ENCODE assay signal across 7 cellular contexts in the genomic region with DNA sequence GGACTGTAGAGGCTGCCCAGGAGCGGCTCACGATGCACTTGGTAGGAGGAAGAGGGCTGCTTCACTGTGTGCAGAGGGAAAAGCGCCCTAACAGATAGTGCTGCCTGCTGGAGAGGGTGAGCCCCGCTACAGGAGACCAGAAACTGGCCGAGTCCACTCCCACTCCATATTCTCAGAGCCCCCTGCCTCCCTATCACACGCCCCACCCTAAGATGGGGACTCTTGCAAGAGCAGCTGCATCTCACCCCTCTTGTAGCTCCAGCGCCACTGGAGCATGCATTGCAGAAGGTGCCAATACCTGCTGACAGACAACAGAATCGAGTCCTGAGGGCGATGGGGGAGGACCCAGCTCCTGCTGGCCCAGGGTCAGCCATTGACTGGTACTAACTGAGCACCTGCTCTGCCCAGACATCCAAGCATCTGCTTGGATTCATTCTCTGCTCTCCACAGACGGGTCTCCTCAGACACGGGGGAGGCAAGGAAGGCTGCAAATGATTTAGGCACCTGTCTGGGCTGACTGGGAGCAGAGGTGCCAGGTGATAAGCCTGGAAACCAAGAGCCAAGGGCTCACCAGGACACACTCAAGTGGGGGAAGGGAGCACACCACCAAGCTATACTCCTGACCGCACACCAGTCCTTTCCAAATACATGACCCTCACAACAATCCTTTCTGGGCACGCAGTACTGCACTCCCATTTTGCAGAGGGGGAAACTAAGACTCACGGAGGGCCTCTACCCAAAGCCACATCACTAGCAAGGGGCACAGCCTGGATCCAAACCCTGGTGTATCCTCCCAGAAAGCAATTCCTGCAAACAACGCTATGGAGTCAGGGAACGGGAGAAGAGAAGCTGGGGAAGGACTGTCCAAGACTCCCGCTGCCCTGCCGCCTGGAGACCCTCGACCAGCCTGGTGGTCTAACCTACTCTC. TPM values are rescaled to one million over a fixed set of nuclear protein-coding genes. Genes with fewer than 3 reads are reported as not detected.
DNase-seq lines count a peak whose midpoint lies in the region; ATAC-seq lines count a peak whose summit lies in the region.

No MANE protein-coding gene starts in this region.

- H3K36me3 Mint-ChIP-seq in activated CD4-positive, alpha-beta memory T cell treated with anti-CD3 and anti-CD28 coated beads, Interleukin-2, amount 10 ng/mL, durations not matched to agents 7 days and 5 days (ENCODE audit: low read depth): no peaks in the 10 kb centered on the region

- H3K9me3 ChIP-seq in HUES6 (ENCODE audit: control insufficient read depth, insufficient read depth, low read depth, low read length) (no peaks in the 10 kb centered on the region), iPS-15b (ENCODE audit: control insufficient read depth, insufficient read depth, low read length) (no peaks in the 10 kb centered on the region)

- H3K27ac ChIP-seq in HUES6 (ENCODE audit: low read depth, low read length): no peak overlapping the region

- H3K4me1 ChIP-seq in HUES6 (ENCODE audit: control insufficient read depth, insufficient read depth, low read length): peaks cover 32% of the 10 kb centered on the region
- H3K4me1 ChIP-seq in iPS-15b (ENCODE audit: control insufficient read depth, insufficient read depth, low read length): peaks cover 17% of the 10 kb centered on the region

- no peaks in the 10 kb centered on the region for H3K9me3 Mint-ChIP-seq in activated CD4-positive, alpha-beta memory T cell treated with anti-CD3 and anti-CD28 coated beads, Interleukin-2, amount 10 ng/mL, durations not matched to agents 7 days and 5 days

- H3K4me3 ChIP-seq in HUES6 (ENCODE audit: low read depth, low read length) (peak overlapping the region; percentile 97), iPS-15b (ENCODE audit: low read depth, low read length) (peak overlapping the region; percentile 95)

- H3K9ac ChIP-seq in HUES6 (ENCODE audit: low read length) (peak overlapping the region; percentile 75), iPS-15b (ENCODE audit: low read depth, low read length) (peak overlapping the region; percentile 65)

- CTCF ChIA-PET in activated CD4-positive, alpha-beta memory T cell treated with anti-CD3 and anti-CD28 coated beads, Interleukin-2, amount 10 ng/mL, durations not matched to agents 7 days and 5 days (lab: Charles Lee): no interaction called here

- peak overlapping the region; percentile 93 for H3K4me3 Mint-ChIP-seq in activated CD4-positive, alpha-beta memory T cell treated with anti-CD3 and anti-CD28 coated beads, Interleukin-2, amount 10 ng/mL, durations not matched to agents 7 days and 5 days

- no peak for DNase-seq in activated CD4-positive, alpha-beta memory T cell treated with anti-CD3 and anti-CD28 coated beads, Interleukin-2, amount 10 ng/mL, durations not matched to agents 7 days and 5 days
- DNase-seq in stimulated activated naive CD8-positive, alpha-beta T cell treated with anti-CD3 and anti-CD28 coated beads, Interleukin-15, Interleukin-2, amounts not matched to agents 100 U/mL and 50 U/mL, for 24 hours: peak; percentile 22
- DNase-seq in SW480 (ENCODE audit: low spot score): no peak

- H3K36me3 ChIP-seq in HUES6 (ENCODE audit: control insufficient read depth, insufficient read depth, low read length) (no peaks in the 10 kb centered on the region), iPS-15b (ENCODE audit: control insufficient read depth, insufficient read depth, low read length) (no peaks in the 10 kb centered on the region)

- peaks cover 40% of the 10 kb centered on the region for H3K4me1 Mint-ChIP-seq in activated CD4-positive, alpha-beta memory T cell treated with anti-CD3 and anti-CD28 coated beads, Interleukin-2, amount 10 ng/mL, durations not matched to agents 7 days and 5 days

- POLR2A ChIA-PET in activated CD4-positive, alpha-beta memory T cell treated with anti-CD3 and anti-CD28 coated beads, Interleukin-2, amount 10 ng/mL, durations not matched to agents 7 days and 5 days (lab: Charles Lee): interaction anchor here (1.4 to 2.6 kb wide), 2 partner anchors 45 to 92 kb away, joined by 4 to 18 read pairs; a partner anchor contains a TSS

- peak overlapping the region; percentile 56 for H3K27ac Mint-ChIP-seq in activated CD4-positive, alpha-beta memory T cell treated with anti-CD3 and anti-CD28 coated beads, Interleukin-2, amount 10 ng/mL, durations not matched to agents 7 days and 5 days

- ATAC-seq in stimulated activated naive CD8-positive, alpha-beta T cell treated with anti-CD3 and anti-CD28 coated beads, Interleukin-15, Interleukin-2, amounts not matched to agents 100 U/mL and 50 U/mL, for 24 hours: no peak
- ATAC-seq in GM21447 (IDR thresholded peaks at IDR 0.05; ENCODE audit: unreplicated experiment) (no peak), GM18868 (IDR thresholded peaks at IDR 0.05; ENCODE audit: unreplicated experiment) (no peak)

- H3K27me3 ChIP-seq in HUES6 (ENCODE audit: control insufficient read depth, insufficient read depth, low read length) (no peaks in the 10 kb centered on the region), iPS-15b (ENCODE audit: control insufficient read depth, insufficient read depth, low read length) (no peaks in the 10 kb centered on the region)

- H3K27me3 Mint-ChIP-seq in activated CD4-positive, alpha-beta memory T cell treated with anti-CD3 and anti-CD28 coated beads, Interleukin-2, amount 10 ng/mL, durations not matched to agents 7 days and 5 days: no peaks in the 10 kb centered on the region

RNA-seq across cellular contexts. Expression of a gene that starts 1.6 kb away (rescaled TPM):
- 10 to 100 TPM; 27.0 to 28.2 TPM for total RNA-seq in activated CD4-positive, alpha-beta memory T cell treated with anti-CD3 and anti-CD28 coated beads, Interleukin-2, amount 10 ng/mL, durations not matched to agents 7 days and 5 days
